ENCODE assay signal across 7 cellular contexts in genomic region chrY:23444742-23445141, GRCh38.
ATAC-seq lines count a peak whose summit lies in the region.

No MANE protein-coding gene starts in this region.

- peak; percentile 96 for ATAC-seq in GM18868 (IDR thresholded peaks at IDR 0.05; ENCODE audit: unreplicated experiment)
- peak; percentile 88 for ATAC-seq in GM19397 (IDR thresholded peaks at IDR 0.05; ENCODE audit: unreplicated experiment)
- ATAC-seq in GM21447 (IDR thresholded peaks at IDR 0.05; ENCODE audit: unreplicated experiment), result peak; percentile 81
- peak; percentile 87 for ATAC-seq in HG02623 (IDR thresholded peaks at IDR 0.05; ENCODE audit: unreplicated experiment)
- peak; percentile 86 for ATAC-seq in HG02938 (IDR thresholded peaks at IDR 0.05; ENCODE audit: unreplicated experiment)
- ATAC-seq in HG03280 (IDR thresholded peaks at IDR 0.05; ENCODE audit: unreplicated experiment), result peak; percentile 63
- ATAC-seq in HG03521 (IDR thresholded peaks at IDR 0.05; ENCODE audit: unreplicated experiment), result peak; percentile 75

Comparison
In these comparisons a context has a peak if more than half of its experiments do, and no peak if none do; other contexts are left out.
1. Peak in every context shown above with its lines: ATAC-seq.